8 cellular contexts compared by ENCODE assay signal in the genomic region with DNA sequence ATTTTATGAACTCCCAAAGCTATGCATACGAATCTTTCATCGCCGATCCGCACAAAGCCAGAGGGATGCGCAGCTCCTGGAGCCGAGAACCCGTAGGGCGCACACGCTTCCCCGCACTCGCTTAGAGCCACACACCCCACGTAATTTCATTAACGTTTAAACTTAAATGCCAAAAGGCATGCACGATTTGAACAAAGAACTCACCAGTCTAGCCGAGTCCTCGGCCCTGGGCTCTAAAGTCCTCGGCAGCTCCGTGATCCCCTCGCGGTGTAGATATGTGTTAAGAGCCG. TPM values are rescaled to one million over a fixed set of nuclear protein-coding genes. Genes with fewer than 3 reads are reported as not detected.
DNase-seq lines count a peak whose midpoint lies in the region; ATAC-seq and TF ChIP-seq lines count a peak whose summit lies in the region.

No MANE protein-coding gene starts in this region.

- peaks cover 0 to 77% of the 10 kb centered on the region in 2 donors for H3K27me3 ChIP-seq in left lung
- H3K27me3 ChIP-seq in thymus (ENCODE audit: control insufficient read depth, insufficient read depth) = peaks cover 51% of the 10 kb centered on the region

- DNase-seq in SKM-1 treated with dmso at 0.1 percent for 144 hours (lab: John Stamatoyannopoulos, UW; ENCODE audit: unreplicated experiment) (peak; percentile 43), SKM-1 (lab: John Stamatoyannopoulos, UW; ENCODE audit: unreplicated experiment) (no peak), MCF 10A (ENCODE audit: unreplicated experiment) (no peak), left lung (no peak)

- no peaks in the 10 kb centered on the region for H3K27me3 Mint-ChIP-seq in MCF 10A (ENCODE audit: insufficient read depth, unreplicated experiment)

- peak overlapping the region; percentile 93 for H3K4me3 Mint-ChIP-seq in MCF 10A (ENCODE audit: unreplicated experiment)

- BruUV-seq in MCF 10A (replicated peaks; lab: Mats Ljungman, UMichigan) = TSS peak; percentile 68

- H3K27ac ChIP-seq in left lung = peak overlapping the region; percentile 79 to 90
- H3K27ac ChIP-seq in thymus (ENCODE audit: low read depth) = peak overlapping the region; percentile 31

- H3K9me3 ChIP-seq in left lung = no peaks in the 10 kb centered on the region
- H3K9me3 ChIP-seq in thymus (ENCODE audit: control insufficient read depth) = no peaks in the 10 kb centered on the region

- H3K4me3 ChIP-seq in left lung (peak overlapping the region; percentile 63 to 76), thymus (ENCODE audit: low read length) (peak overlapping the region; percentile 41)

- no peaks in the 10 kb centered on the region for H3K9me3 Mint-ChIP-seq in MCF 10A (ENCODE audit: unreplicated experiment)

- H3K27ac Mint-ChIP-seq in MCF 10A (ENCODE audit: low read depth, unreplicated experiment) = peak overlapping the region; percentile 93

- H3K4me1 ChIP-seq in left lung (peaks cover 0 to 15% of the 10 kb centered on the region in 2 donors), thymus (ENCODE audit: control insufficient read depth, insufficient read depth, low read length) (peaks cover 5% of the 10 kb centered on the region)

- H3K4me1 Mint-ChIP-seq in MCF 10A (ENCODE audit: insufficient read depth, unreplicated experiment) = peaks cover 32% of the 10 kb centered on the region

- CTCF ChIA-PET in MCF 10A (lab: Yijun Ruan, JAX) = interaction anchor here (0.6 to 3.5 kb wide), 20 partner anchors 9 to 1646 kb away, joined by 3 to 16 read pairs (median 4); no protein-coding TSS in a partner anchor

- intact Hi-C loops in MCF 10A (cut with micrococcal nuclease) = loop anchor here (2.0 to 10.0 kb wide), 15 partner anchors 39 to 1901 kb away; no protein-coding TSS in a partner anchor
- intact Hi-C loops in left lung (cut with DNase I) = loop anchor here in 1 of 2 donors (10.0 kb wide), 1 partner anchor 209 kb away; no protein-coding TSS in a partner anchor

- H3K36me3 ChIP-seq in left lung (no peaks in the 10 kb centered on the region), thymus (ENCODE audit: control insufficient read depth, insufficient read depth) (no peaks in the 10 kb centered on the region)

- ATAC-seq in left lung (peak; percentile 2), HG03460 (IDR thresholded peaks at IDR 0.05; ENCODE audit: unreplicated experiment) (no peak), GM21529 (IDR thresholded peaks at IDR 0.05; ENCODE audit: unreplicated experiment) (no peak), GM18861 (IDR thresholded peaks at IDR 0.05; ENCODE audit: unreplicated experiment) (no peak)

- POLR2A ChIA-PET in MCF 10A (lab: Yijun Ruan, JAX) = interaction anchor here (0.6 to 4.0 kb wide), 15 partner anchors 10 to 832 kb away, joined by 3 to 21 read pairs (median 3); a partner anchor contains a TSS

- H3K36me3 Mint-ChIP-seq in MCF 10A (ENCODE audit: insufficient read depth, unreplicated experiment) = no peaks in the 10 kb centered on the region

- 3% methylated on average over 21 of the region's 21 CpGs for WGBS in thymus

- TF ChIP-seq CTCF in MCF 10A (IDR thresholded peaks at IDR 0.05; ENCODE audit: unreplicated experiment) (no peak), left lung (IDR thresholded peaks at IDR 0.05) (peak in 1 of 2 donors; percentile 6)

RNA-seq across cellular contexts. Expression of a gene that starts 2.4 kb away (rescaled TPM):
- total RNA-seq in MCF 10A (2022) = 132 and 165 TPM in 2 replicates
- total RNA-seq in left lung = 100 to 1,000 TPM in 1 of 2 donors, 10 to 100 TPM in 1; 70.3 to 131 TPM
- polyA plus RNA-seq in thymus = 16.1 TPM
